In genomic region chr12:34372003-34372402, GRCh38 we compare ENCODE assay signal across 34 cellular contexts.
"Had no signal": no experiment of that assay in that cellular context is flagged by ENCODE, and none has a peak within 500 bp of the region (broad histone marks: within the 10 kb centered on the region; RNA-seq: fewer than 3 reads in every experiment).

No MANE protein-coding gene starts in this region.

- H3K36me3 ChIP-seq: MG63 had no signal

- H3K9me3 ChIP-seq: MG63 had no signal

- DNase-seq: Karpas-422, Kasumi-1, MG63, MM.1S, MV-4-11, NCI-H1048, NCI-H1092, NCI-H1092 treated with DMSO at 0.1 percent for 48 hours, NCI-H1105, NCI-H1105 treated with DMSO at 0.1 percent for 48 hours, NCI-H1417, NCI-H1417 treated with DMSO at 0.1 percent for 48 hours, NCI-H1436, NCI-H1436 treated with DMSO at 0.1 percent for 48 hours, NCI-H146, NCI-H1694, NCI-H1694 treated with DMSO at 0.1 percent for 48 hours, NCI-H187, NCI-H187 treated with DMSO at 0.1 percent for 48 hours, NCI-H1930, NCI-H2029, NCI-H2029 treated with DMSO at 0.1 percent for 48 hours, NCI-H2081, NCI-H2081 treated with DMSO at 0.1 percent for 48 hours, NCI-H2107, NCI-H2171, NCI-H2171 treated with DMSO at 0.1 percent for 48 hours, NCI-H2227 treated with DMSO at 0.1 percent for 48 hours, NCI-H226, NCI-H345, NCI-H446, NCI-H446 treated with DMSO at 0.1 percent for 48 hours, NCI-H510A, NCI-H510A treated with DMSO at 0.1 percent for 48 hours had no signal

- H3K4me3 ChIP-seq: MG63 had no signal
